ENCODE assay signal across 28 cellular contexts in genomic region chr7:18623389-18623788, GRCh38.
"Had no signal": no experiment of that assay in that cellular context is flagged by ENCODE, and none has a peak within 500 bp of the region (broad histone marks: within the 10 kb centered on the region; RNA-seq: fewer than 3 reads in every experiment).

No MANE protein-coding gene starts in this region.

- FAIRE-seq: colon, frontal cortex had no signal

- H3K4me1 ChIP-seq: breast epithelium, esophagus squamous epithelium, left lung, lower lobe of right lung, thyroid gland, upper lobe of left lung had no signal

- DNase-seq: activated CD4-positive, alpha-beta T cell treated with anti-CD3 and anti-CD28 coated beads for 4 hours; activated CD4-positive, alpha-beta T cell treated with anti-CD3 and anti-CD28 coated beads, Interleukin-2, amount 50 U/mL, for 48 hours; activated CD4-positive, CD25-positive, alpha-beta regulatory T cell; activated CD8-positive, alpha-beta memory T cell treated with anti-CD3 and anti-CD28 coated beads, Interleukin-2, amount 50 U/mL, for 48 hours; activated naive CD4-positive, alpha-beta T cell; activated T-cell treated with anti-CD3 and anti-CD28 coated beads, Interleukin-2, amount 50 U/mL, for 4 hours; dermis blood vessel endothelial cell; effector CD4-positive, alpha-beta T cell; esophagus squamous epithelium; hippocampal formation; lower lobe of right lung; mesendoderm; natural killer cell; stimulated activated CD4-positive, alpha-beta T cell treated with anti-CD3 and anti-CD28 coated beads, Interleukin-12 subunit alpha, Interleukin-12 subunit beta, amount 100 ng/mL, for 4 hours; stimulated activated CD4-positive, alpha-beta T cell treated with anti-CD3 and anti-CD28 coated beads, Interleukin-4, amount 100 ng/mL, for 1 hour; stimulated activated naive CD8-positive, alpha-beta T cell treated with anti-CD3 and anti-CD28 coated beads, Interleukin-15, amount 100 ng/mL, for 72 hours; thyroid gland; upper lobe of left lung had no signal

- H3K9me3 ChIP-seq: breast epithelium, esophagus squamous epithelium, left lung, lower lobe of right lung, thyroid gland, upper lobe of left lung had no signal

- H3K9me3 Mint-ChIP-seq: activated naive CD4-positive, alpha-beta T cell treated with anti-CD3 and anti-CD28 coated beads, Interleukin-2, amount 50 U/mL, for 72 hours; activated T-cell treated with anti-CD3 and anti-CD28 coated beads, Interleukin-2, amount 50 U/mL, for 4 hours; central memory CD8-positive, alpha-beta T cell; natural killer cell; stimulated activated memory B cell treated with anti-CD40 and anti-IgM and Interleukin-4, amounts not matched to agents 10 μg/mL and 1 μg/mL and 100 μg/mL, for 72 hours; stimulated activated naive CD8-positive, alpha-beta T cell treated with anti-CD3 and anti-CD28 coated beads, Interleukin-15, amount 100 ng/mL, for 72 hours had no signal

- H3K27ac Mint-ChIP-seq: activated naive CD4-positive, alpha-beta T cell treated with anti-CD3 and anti-CD28 coated beads, Interleukin-2, amount 50 U/mL, for 72 hours; natural killer cell; stimulated activated memory B cell treated with anti-CD40 and anti-IgM and Interleukin-4, amounts not matched to agents 10 μg/mL and 1 μg/mL and 100 μg/mL, for 72 hours; stimulated activated naive CD8-positive, alpha-beta T cell treated with anti-CD3 and anti-CD28 coated beads, Interleukin-15, amount 100 ng/mL, for 72 hours had no signal

- H3K36me3 ChIP-seq: esophagus squamous epithelium, left lung, lower lobe of right lung, thyroid gland, upper lobe of left lung had no signal

- H3K4me1 Mint-ChIP-seq: central memory CD8-positive, alpha-beta T cell; stimulated activated naive CD8-positive, alpha-beta T cell treated with anti-CD3 and anti-CD28 coated beads, Interleukin-15, amount 100 ng/mL, for 72 hours had no signal

- ATAC-seq: activated T-cell treated with anti-CD3 and anti-CD28 coated beads, Interleukin-2, amount 50 U/mL, for 4 hours; left lung; lower lobe of right lung; natural killer cell; sciatic nerve; stimulated activated memory B cell treated with anti-CD40 and anti-IgM and Interleukin-4, amounts not matched to agents 10 μg/mL and 1 μg/mL and 100 μg/mL, for 72 hours; stimulated activated naive CD8-positive, alpha-beta T cell treated with anti-CD3 and anti-CD28 coated beads, Interleukin-15, amount 100 ng/mL, for 72 hours had no signal

- H3K4me3 Mint-ChIP-seq: activated T-cell treated with anti-CD3 and anti-CD28 coated beads, Interleukin-2, amount 50 U/mL, for 4 hours; central memory CD8-positive, alpha-beta T cell; natural killer cell; stimulated activated memory B cell treated with anti-CD40 and anti-IgM and Interleukin-4, amounts not matched to agents 10 μg/mL and 1 μg/mL and 100 μg/mL, for 72 hours; stimulated activated naive CD8-positive, alpha-beta T cell treated with anti-CD3 and anti-CD28 coated beads, Interleukin-15, amount 100 ng/mL, for 72 hours had no signal

- H3K27ac ChIP-seq: breast epithelium, epithelial cell of prostate, esophagus squamous epithelium, left lung, lower lobe of right lung, skin epidermis, thyroid gland, upper lobe of left lung had no signal

- H3K36me3 Mint-ChIP-seq: activated naive CD4-positive, alpha-beta T cell treated with anti-CD3 and anti-CD28 coated beads, Interleukin-2, amount 50 U/mL, for 72 hours; natural killer cell had no signal

- H3K4me3 ChIP-seq: breast epithelium, esophagus squamous epithelium, left lung, lower lobe of right lung, skin epidermis, thyroid gland, upper lobe of left lung had no signal

- H3K27me3 ChIP-seq: breast epithelium, esophagus squamous epithelium, left lung, thyroid gland, upper lobe of left lung had no signal

- H3K27me3 Mint-ChIP-seq: central memory CD8-positive, alpha-beta T cell; stimulated activated memory B cell treated with anti-CD40 and anti-IgM and Interleukin-4, amounts not matched to agents 10 μg/mL and 1 μg/mL and 100 μg/mL, for 72 hours; stimulated activated naive CD8-positive, alpha-beta T cell treated with anti-CD3 and anti-CD28 coated beads, Interleukin-15, amount 100 ng/mL, for 72 hours had no signal
